In the genomic region with DNA sequence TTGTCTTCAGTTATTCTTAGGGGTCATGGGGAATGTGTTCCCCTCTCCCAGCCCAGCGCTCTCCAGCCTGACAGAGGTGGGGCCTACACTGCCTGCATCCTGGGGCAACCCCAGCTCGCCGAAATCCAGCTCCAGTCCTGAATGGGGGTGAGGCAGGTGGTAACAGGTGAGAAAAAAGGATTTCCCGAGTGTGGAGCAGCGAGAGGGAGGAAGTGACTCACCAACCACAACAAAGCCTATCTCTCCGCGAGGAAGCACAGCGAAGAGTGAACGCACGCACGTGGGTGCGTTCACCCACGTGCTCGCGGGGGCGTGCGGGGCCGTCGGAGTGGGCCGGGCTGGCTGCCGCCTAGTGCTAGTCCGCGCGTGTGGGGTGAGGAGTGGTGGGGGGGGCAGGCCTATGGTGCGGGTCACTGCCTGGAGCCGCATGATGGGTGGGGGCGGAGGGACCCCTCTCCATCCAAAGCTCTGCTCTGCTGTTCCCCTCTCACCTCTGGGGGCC, we compare ENCODE assay signal across 1 cellular context.
TF ChIP-seq lines count a peak whose summit lies in the region.

No MANE protein-coding gene starts in this region.

TF ChIP-seq in HEK293, 187 proteins besides CTCF, POLR2A, EP300 and RAD21 (continued from another document):
- TF ChIP-seq, protein P1, sequence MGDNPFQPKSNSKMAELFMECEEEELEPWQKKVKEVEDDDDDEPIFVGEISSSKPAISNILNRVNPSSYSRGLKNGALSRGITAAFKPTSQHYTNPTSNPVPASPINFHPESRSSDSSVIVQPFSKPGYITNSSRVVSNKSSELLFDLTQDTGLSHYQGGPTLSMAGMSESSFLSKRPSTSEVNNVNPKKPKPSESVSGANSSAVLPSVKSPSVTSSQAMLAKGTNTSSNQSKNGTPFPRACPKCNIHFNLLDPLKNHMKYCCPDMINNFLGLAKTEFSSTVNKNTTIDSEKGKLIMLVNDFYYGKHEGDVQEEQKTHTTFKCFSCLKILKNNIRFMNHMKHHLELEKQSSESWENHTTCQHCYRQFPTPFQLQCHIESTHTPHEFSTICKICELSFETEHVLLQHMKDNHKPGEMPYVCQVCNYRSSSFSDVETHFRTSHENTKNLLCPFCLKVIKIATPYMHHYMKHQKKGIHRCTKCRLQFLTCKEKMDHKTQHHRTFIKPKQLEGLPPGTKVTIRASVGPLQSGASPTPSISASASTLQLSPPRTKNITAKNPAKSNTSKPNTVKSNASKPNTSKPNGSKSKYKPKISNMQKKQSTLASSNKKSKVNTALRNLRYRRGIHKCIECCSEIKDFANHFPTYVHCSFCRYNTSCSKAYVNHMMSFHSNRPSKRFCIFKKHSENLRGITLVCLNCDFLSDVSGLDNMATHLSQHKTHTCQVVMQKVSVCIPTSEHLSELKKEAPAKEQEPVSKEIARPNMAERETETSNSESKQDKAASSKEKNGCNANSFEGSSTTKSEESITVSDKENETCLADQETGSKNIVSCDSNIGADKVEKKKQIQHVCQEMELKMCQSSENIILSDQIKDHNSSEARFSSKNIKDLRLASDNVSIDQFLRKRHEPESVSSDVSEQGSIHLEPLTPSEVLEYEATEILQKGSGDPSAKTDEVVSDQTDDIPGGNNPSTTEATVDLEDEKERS (tag by site-specific recombination; IDR thresholded peaks at IDR 0.05): no peak
- TF ChIP-seq ZNF555 (tag by site-specific recombination; conservative IDR thresholded peaks at IDR 0.05): no peak
- TF ChIP-seq ZNF629 (tag by site-specific recombination; IDR thresholded peaks at IDR 0.05): peak; percentile 21; the same call in 1 of the 2 replicates
- TF ChIP-seq SCRT2 (tag by site-specific recombination; IDR thresholded peaks at IDR 0.05): peak; percentile 99
- peak; percentile 56 for TF ChIP-seq GLIS1 (tag by site-specific recombination; IDR thresholded peaks at IDR 0.05)
- peak; percentile 46 for TF ChIP-seq ZNF398 (tag by site-specific recombination; IDR thresholded peaks at IDR 0.05)
- peak; percentile 76; the same call in 1 of the 2 replicates for TF ChIP-seq ZNF777 (tag by site-specific recombination; IDR thresholded peaks at IDR 0.05; ENCODE audit: borderline replicate concordance)
- TF ChIP-seq ZBTB7A (tag by site-specific recombination; IDR thresholded peaks at IDR 0.05; ENCODE audit: low read depth): peak; percentile 38; the same call in 1 of the 2 replicates
- no peak for TF ChIP-seq SETDB1 (IDR thresholded peaks at IDR 0.05; ENCODE audit: insufficient read length, low read length)
- peak; percentile 68 for TF ChIP-seq ZNF366 (tag by site-specific recombination; conservative IDR thresholded peaks at IDR 0.05)
- peak; percentile 67; the same call in 1 of the 2 replicates for TF ChIP-seq ZEB2 (tag by site-specific recombination; IDR thresholded peaks at IDR 0.05)
- peak; percentile 18; the same call in 1 of the 2 replicates for TF ChIP-seq PBX3 (CRISPR knock-in tag; IDR thresholded peaks at IDR 0.05)
- TF ChIP-seq, protein P2, sequence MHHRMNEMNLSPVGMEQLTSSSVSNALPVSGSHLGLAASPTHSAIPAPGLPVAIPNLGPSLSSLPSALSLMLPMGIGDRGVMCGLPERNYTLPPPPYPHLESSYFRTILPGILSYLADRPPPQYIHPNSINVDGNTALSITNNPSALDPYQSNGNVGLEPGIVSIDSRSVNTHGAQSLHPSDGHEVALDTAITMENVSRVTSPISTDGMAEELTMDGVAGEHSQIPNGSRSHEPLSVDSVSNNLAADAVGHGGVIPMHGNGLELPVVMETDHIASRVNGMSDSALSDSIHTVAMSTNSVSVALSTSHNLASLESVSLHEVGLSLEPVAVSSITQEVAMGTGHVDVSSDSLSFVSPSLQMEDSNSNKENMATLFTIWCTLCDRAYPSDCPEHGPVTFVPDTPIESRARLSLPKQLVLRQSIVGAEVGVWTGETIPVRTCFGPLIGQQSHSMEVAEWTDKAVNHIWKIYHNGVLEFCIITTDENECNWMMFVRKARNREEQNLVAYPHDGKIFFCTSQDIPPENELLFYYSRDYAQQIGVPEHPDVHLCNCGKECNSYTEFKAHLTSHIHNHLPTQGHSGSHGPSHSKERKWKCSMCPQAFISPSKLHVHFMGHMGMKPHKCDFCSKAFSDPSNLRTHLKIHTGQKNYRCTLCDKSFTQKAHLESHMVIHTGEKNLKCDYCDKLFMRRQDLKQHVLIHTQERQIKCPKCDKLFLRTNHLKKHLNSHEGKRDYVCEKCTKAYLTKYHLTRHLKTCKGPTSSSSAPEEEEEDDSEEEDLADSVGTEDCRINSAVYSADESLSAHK (tag by site-specific recombination; IDR thresholded peaks at IDR 0.05): no peak
- peak; percentile 80; the same call in 1 of the 2 replicates for TF ChIP-seq ZNF335 (tag by site-specific recombination; conservative IDR thresholded peaks at IDR 0.05)
- TF ChIP-seq ZBTB1 (tag by site-specific recombination; IDR thresholded peaks at IDR 0.05): peak; percentile 87
- TF ChIP-seq KLF9 (tag by site-specific recombination; IDR thresholded peaks at IDR 0.05; ENCODE audit: low read depth): peak; percentile 69; the same call in 1 of the 2 replicates
- peak; percentile 33; the same call in 1 of the 2 replicates for TF ChIP-seq ZXDB (tag by site-specific recombination; IDR thresholded peaks at IDR 0.05)
- peak; percentile 31; the same call in 1 of the 2 replicates for TF ChIP-seq ZFP69B (tag by site-specific recombination; IDR thresholded peaks at IDR 0.05)
- TF ChIP-seq HIC1 (tag by site-specific recombination; IDR thresholded peaks at IDR 0.05): peak; percentile 70; the same call in 1 of the 2 replicates
- peak; percentile 14; the same call in 1 of the 2 replicates for TF ChIP-seq SP3 (tag by site-specific recombination; IDR thresholded peaks at IDR 0.05)
- peak; percentile 14; the same call in 1 of the 2 replicates for TF ChIP-seq ZNF394 (tag by site-specific recombination; IDR thresholded peaks at IDR 0.05; ENCODE audit: borderline replicate concordance)
- no peak for TF ChIP-seq TSHZ1 (tag by site-specific recombination; IDR thresholded peaks at IDR 0.05; ENCODE audit: borderline replicate concordance)
- TF ChIP-seq, protein P3, sequence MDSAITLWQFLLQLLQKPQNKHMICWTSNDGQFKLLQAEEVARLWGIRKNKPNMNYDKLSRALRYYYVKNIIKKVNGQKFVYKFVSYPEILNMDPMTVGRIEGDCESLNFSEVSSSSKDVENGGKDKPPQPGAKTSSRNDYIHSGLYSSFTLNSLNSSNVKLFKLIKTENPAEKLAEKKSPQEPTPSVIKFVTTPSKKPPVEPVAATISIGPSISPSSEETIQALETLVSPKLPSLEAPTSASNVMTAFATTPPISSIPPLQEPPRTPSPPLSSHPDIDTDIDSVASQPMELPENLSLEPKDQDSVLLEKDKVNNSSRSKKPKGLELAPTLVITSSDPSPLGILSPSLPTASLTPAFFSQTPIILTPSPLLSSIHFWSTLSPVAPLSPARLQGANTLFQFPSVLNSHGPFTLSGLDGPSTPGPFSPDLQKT (IDR thresholded peaks at IDR 0.05; ENCODE audit: borderline replicate concordance, low read depth, low read length): no peak
- TF ChIP-seq ZNF747 (tag by site-specific recombination; IDR thresholded peaks at IDR 0.05): no peak
- 0 out of 2 replicates have a peak, but pooled peaks have one; percentile 16 for TF ChIP-seq ZNF362 (tag by site-specific recombination; IDR thresholded peaks at IDR 0.05)
- no peak for TF ChIP-seq ZNF132 (tag by site-specific recombination; IDR thresholded peaks at IDR 0.05; ENCODE audit: borderline replicate concordance)
- TF ChIP-seq SP7 (tag by site-specific recombination; IDR thresholded peaks at IDR 0.05): peak; percentile 84
